9 cellular contexts compared by ENCODE assay signal in the genomic region with DNA sequence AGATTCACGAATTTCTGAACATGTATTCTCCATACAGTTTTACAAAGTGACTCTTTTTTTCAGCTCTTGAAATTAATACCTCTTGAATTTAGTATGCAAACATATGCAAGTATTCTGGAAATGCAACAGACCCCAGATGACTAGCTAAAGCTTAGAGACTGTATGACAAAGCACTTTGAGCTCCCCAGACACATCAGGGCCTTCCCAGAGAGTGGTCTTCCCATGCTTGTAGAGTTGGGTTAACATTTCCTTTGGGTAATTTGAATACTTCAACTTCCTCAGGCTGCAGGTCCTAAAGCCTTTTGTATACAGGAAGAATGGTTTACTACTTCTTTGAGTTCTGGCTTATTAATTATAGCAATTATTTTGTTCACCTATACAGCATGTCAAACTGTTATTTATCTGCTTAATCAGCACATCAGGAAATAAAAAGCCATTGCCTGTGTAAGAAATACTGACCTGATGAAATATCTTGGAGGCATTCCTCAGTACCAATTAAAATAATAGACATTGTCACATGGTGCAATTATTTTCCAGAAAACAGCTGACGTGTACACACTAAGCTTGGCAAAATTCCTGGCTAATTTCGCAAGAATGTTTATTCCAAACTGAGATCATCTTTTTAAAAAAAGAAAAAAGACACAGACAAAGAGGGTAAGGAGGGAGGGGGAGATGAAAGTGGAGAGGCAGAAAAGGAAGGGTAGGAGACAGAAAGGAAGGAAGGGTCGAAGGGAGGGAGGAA.
DNase-seq lines count a peak whose midpoint lies in the region; ATAC-seq and TF ChIP-seq lines count a peak whose summit lies in the region.
"Had no signal": no experiment of that assay in that cellular context is flagged by ENCODE, and none has a peak within 500 bp of the region (broad histone marks: within the 10 kb centered on the region; RNA-seq: fewer than 3 reads in every experiment).

No MANE protein-coding gene starts in this region.

- no peaks in the 10 kb centered on the region for H3K36me3 ChIP-seq in BLaER1 treated with 17β-estradiol and CSF1 and Interleukin-3, amounts not matched to agents 10 nM and 100 nM
- no peaks in the 10 kb centered on the region for H3K36me3 ChIP-seq in esophagus squamous epithelium

- 27 to 34% methylated on average over 4 of the region's 4 CpGs for WGBS in esophagus squamous epithelium, 2 donors

- H3K27ac ChIP-seq in BLaER1 treated with 17β-estradiol and CSF1 and Interleukin-3, amounts not matched to agents 10 nM and 100 nM = peak overlapping the region in 4 of 11 experiments; percentile 1 to 62 (median 27); a peak in 5 of 22 replicates
- peak overlapping the region in 3 of 4 donors; percentile 24 to 67 (median 40) for H3K27ac ChIP-seq in esophagus squamous epithelium

- no peaks in the 10 kb centered on the region for H3K27me3 ChIP-seq in BLaER1 treated with 17β-estradiol and CSF1 and Interleukin-3, amounts not matched to agents 10 nM and 100 nM
- no peaks in the 10 kb centered on the region for H3K27me3 ChIP-seq in esophagus squamous epithelium

- ATAC-seq in GM18517 (IDR thresholded peaks at IDR 0.05; ENCODE audit: unreplicated experiment) = no peak
- no peak for ATAC-seq in left colon
- no peak for ATAC-seq in HG03159 (IDR thresholded peaks at IDR 0.05; ENCODE audit: unreplicated experiment)

- no peaks in the 10 kb centered on the region for H4K20me1 ChIP-seq in BLaER1 treated with 17β-estradiol and CSF1 and Interleukin-3, amounts not matched to agents 10 nM and 100 nM

- peaks cover 6% of the 10 kb centered on the region for H3K36me3 Mint-ChIP-seq in nephron (ENCODE audit: low read depth)

- H3K9ac ChIP-seq in BLaER1 treated with 17β-estradiol and CSF1 and Interleukin-3, amounts not matched to agents 10 nM and 100 nM = 0 out of 22 replicates have a peak overlapping the region, but pooled peaks of 1 of the 11 experiments have one; percentile 15

- H3K9me3 ChIP-seq in BLaER1 treated with 17β-estradiol and CSF1 and Interleukin-3, amounts not matched to agents 10 nM and 100 nM (replicated peaks in 1 of 11) = peaks cover 7 to 16% (median 10%) of the 10 kb centered on the region in 11 experiments; a peak in 16 of 22 replicates
- no peaks in the 10 kb centered on the region for H3K9me3 ChIP-seq in esophagus squamous epithelium

- H3K4me3 Mint-ChIP-seq in nephron = peak overlapping the region in 1 of 3 experiments; percentile 26

- TF ChIP-seq CTCF in esophagus squamous epithelium (IDR thresholded peaks at IDR 0.05) = no peak
- TF ChIP-seq CTCF in nephron (IDR thresholded peaks at IDR 0.05; ENCODE audit: unreplicated experiment in 3 of 3) = no peak

- H3K4me1 ChIP-seq in BLaER1 treated with 17β-estradiol and CSF1 and Interleukin-3, amounts not matched to agents 10 nM and 100 nM = peaks cover 0 to 33% (median 9%) of the 10 kb centered on the region in 10 experiments; a peak in 13 of 20 replicates
- peaks cover 5 to 19% (median 6%) of the 10 kb centered on the region in 3 donors for H3K4me1 ChIP-seq in esophagus squamous epithelium

- peaks cover 20% of the 10 kb centered on the region for H3K4me1 Mint-ChIP-seq in nephron

- H3K27ac Mint-ChIP-seq in nephron = peak overlapping the region; percentile 48 to 86 (median 71)

- DNase-seq in NCI-H226 = peak; percentile 68
- no peak for DNase-seq in esophagus squamous epithelium (lab: John Stamatoyannopoulos, UW)
- DNase-seq in left colon = no peak
- no peak for DNase-seq in COLO668 (lab: John Stamatoyannopoulos, UW; ENCODE audit: unreplicated experiment)
- DNase-seq: NCI-H1092 treated with DMSO at 0.1 percent for 48 hours had no signal

- intact Hi-C loops in esophagus squamous epithelium (cut with DNase I) = no loop called here
- intact Hi-C loops in left colon (cut with DNase I, micrococcal nuclease) = no loop called here

- H3K4me2 ChIP-seq in BLaER1 treated with 17β-estradiol and CSF1 and Interleukin-3, amounts not matched to agents 10 nM and 100 nM = peak overlapping the region in 8 of 11 experiments; percentile 2 to 75 (median 26); a peak in 10 of 22 replicates

- H3K4me3 ChIP-seq in BLaER1 treated with 17β-estradiol and CSF1 and Interleukin-3, amounts not matched to agents 10 nM and 100 nM = no peak overlapping the region
- H3K4me3 ChIP-seq in esophagus squamous epithelium = no peak overlapping the region

- no peaks in the 10 kb centered on the region for H3K27me3 Mint-ChIP-seq in nephron (ENCODE audit: low read depth)

- no peak for TF ChIP-seq POLR2A in esophagus squamous epithelium (IDR thresholded peaks at IDR 0.05)

- peaks cover 14% of the 10 kb centered on the region for H3K9me3 Mint-ChIP-seq in nephron
